ENCODE assay signal across 11 cellular contexts in the genomic region with DNA sequence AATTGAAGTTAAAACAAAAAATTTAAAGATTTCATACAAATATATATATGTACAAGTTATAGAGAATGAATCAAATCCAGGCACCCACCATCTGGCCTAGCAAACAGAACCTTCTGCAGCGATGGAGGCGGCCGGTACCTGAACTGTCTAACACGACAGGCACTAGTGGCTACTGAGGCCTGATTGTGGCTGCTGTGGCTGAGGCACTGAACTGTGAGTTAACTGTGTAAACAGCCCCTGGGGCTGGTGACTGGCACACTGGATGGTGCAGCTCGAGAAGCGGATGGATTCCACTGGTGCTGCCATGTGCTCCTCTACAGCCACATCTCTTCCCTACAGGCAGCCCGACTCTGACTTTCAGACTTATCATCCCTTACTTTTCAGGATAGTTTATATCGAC.
DNase-seq lines count a peak whose midpoint lies in the region; ATAC-seq and TF ChIP-seq lines count a peak whose summit lies in the region.
"Had no signal": no experiment of that assay in that cellular context is flagged by ENCODE, and none has a peak within 500 bp of the region (broad histone marks: within the 10 kb centered on the region; RNA-seq: fewer than 3 reads in every experiment).

No MANE protein-coding gene starts in this region.

- no peak overlapping the region; a peak in 1 of 4 replicates for H3K4me3 ChIP-seq in Panc1 (ENCODE audit: low read depth in 2 of 2, low read length in 2 of 2)
- no peak overlapping the region for H3K4me3 ChIP-seq in colonic mucosa
- H3K4me3 ChIP-seq in testis, result no peak overlapping the region

- H3K4me1 ChIP-seq in Panc1 (ENCODE audit: control insufficient read depth, insufficient read depth, low read length), result peaks cover 62% of the 10 kb centered on the region
- H3K4me1 ChIP-seq in colonic mucosa, result peaks cover 9% of the 10 kb centered on the region
- peaks cover 11% of the 10 kb centered on the region for H3K4me1 ChIP-seq in testis
- peaks cover 37% of the 10 kb centered on the region for H3K4me1 ChIP-seq in foreskin keratinocyte

- no peak for TF ChIP-seq POLR2A in testis (IDR thresholded peaks at IDR 0.05)

- H3K27me3 ChIP-seq in Panc1 (ENCODE audit: control insufficient read depth, insufficient read depth, low read length) (no peaks in the 10 kb centered on the region), colonic mucosa (no peaks in the 10 kb centered on the region), testis (no peaks in the 10 kb centered on the region), foreskin keratinocyte (no peaks in the 10 kb centered on the region)

- DNase-seq in NCI-H1417 (lab: John Stamatoyannopoulos, UW), result peak in 2 of 3 experiments; percentile 38 to 54
- DNase-seq in NCI-H1417 treated with DMSO at 0.1 percent for 48 hours (lab: John Stamatoyannopoulos, UW), result no peak
- DNase-seq in Panc1 (ENCODE audit: low read depth, low spot score), result no peak
- DNase-seq in colonic mucosa, result no peak
- DNase-seq in renal cortical epithelial cell (ENCODE audit: low read depth), result peak; percentile 54
- DNase-seq in testis, result no peak
- no peak for DNase-seq in foreskin keratinocyte
- DNase-seq: hypothalamus; NCI-H748 treated with DMSO at 0.1 percent for 48 hours; stimulated activated CD4-positive, alpha-beta T cell treated with anti-CD3 and anti-CD28 coated beads, Interleukin-4, amount 100 ng/mL, for 24 hours had no signal

- ATAC-seq in Panc1 (peak; percentile 85), HG03378 (IDR thresholded peaks at IDR 0.05; ENCODE audit: unreplicated experiment) (no peak), foreskin keratinocyte (no peak)

- no TSS peak for BruUV-seq in Panc1 (replicated peaks; lab: Mats Ljungman, UMichigan)

- CTCF ChIA-PET in Panc1 (lab: Charles Lee), result no interaction called here

- TF ChIP-seq CTCF in Panc1 (IDR thresholded peaks at IDR 0.05), result no peak
- TF ChIP-seq CTCF in colonic mucosa (IDR thresholded peaks at IDR 0.05), result no peak
- TF ChIP-seq CTCF in testis (IDR thresholded peaks at IDR 0.05), result no peak
- no peak for TF ChIP-seq CTCF in foreskin keratinocyte (conservative IDR thresholded peaks at IDR 0.05)

- POLR2A ChIA-PET in Panc1 (lab: Charles Lee), result interaction anchor here (0.7 kb wide), 1 partner anchor 576 kb away, joined by 4 read pairs; no protein-coding TSS in a partner anchor

- H3K27ac ChIP-seq in Panc1 (ENCODE audit: low read length), result peak overlapping the region; percentile 95
- peak overlapping the region; percentile 62 for H3K27ac ChIP-seq in colonic mucosa
- H3K27ac ChIP-seq in testis, result no peak overlapping the region
- no peak overlapping the region for H3K27ac ChIP-seq in foreskin keratinocyte

- WGBS in testis, 2 donors, result 94% methylated on average over 8 of the region's 8 CpGs

- no peaks in the 10 kb centered on the region for H3K36me3 ChIP-seq in Panc1 (ENCODE audit: control insufficient read depth, insufficient read depth, low read length)
- H3K36me3 ChIP-seq in colonic mucosa, result no peaks in the 10 kb centered on the region
- no peaks in the 10 kb centered on the region for H3K36me3 ChIP-seq in testis (ENCODE audit: low read depth, missing control alignments)

- in situ Hi-C loops in Panc1 (cut with HindIII; ENCODE audit: low pct_unique_long_range_greater_than_20kb, low sequenced_read_pairs), result no loop called here

- H3K9me3 ChIP-seq in Panc1 (ENCODE audit: control insufficient read depth, insufficient read depth, low read depth, low read length) (no peaks in the 10 kb centered on the region), colonic mucosa (no peaks in the 10 kb centered on the region), testis (no peaks in the 10 kb centered on the region)

- intact Hi-C loops in Panc1 (cut with micrococcal nuclease; ENCODE audit: unreplicated experiment) (no loop called here), colonic mucosa (cut with DNase I) (no loop called here), testis (cut with DNase I; ENCODE audit: low total_unique reads) (no loop called here)

- H3K9ac ChIP-seq in colonic mucosa (ENCODE audit: low read depth in 2 of 2, low read length in 2 of 2), result peak overlapping the region in 1 of 2 donors; percentile 9

Comparison
In these comparisons a context has a peak if more than half of its experiments do, and no peak if none do; other contexts are left out.
1. DNase-seq: peak in NCI-H1417 (2 of 3) and renal cortical epithelial cell (single experiment); none in NCI-H1417 treated with DMSO at 0.1 percent for 48 hours (single experiment), Panc1 (single experiment), colonic mucosa (single experiment), testis (single experiment) and foreskin keratinocyte (0 of 2).
2. H3K27ac ChIP-seq: peak in Panc1 (single experiment) and colonic mucosa (single experiment); none in testis (0 of 2) and foreskin keratinocyte (single experiment).